19 cellular contexts compared by ENCODE assay signal in genomic region chr10:74624501-74624900, GRCh38.
DNase-seq lines count a peak whose midpoint lies in the region; ATAC-seq lines count a peak whose summit lies in the region.
"Had no signal": no experiment of that assay in that cellular context is flagged by ENCODE, and none has a peak within 500 bp of the region (broad histone marks: within the 10 kb centered on the region; RNA-seq: fewer than 3 reads in every experiment).

No MANE protein-coding gene starts in this region.

- no peak for DNase-seq in activated naive CD4-positive, alpha-beta T cell treated with anti-CD3 and anti-CD28 coated beads, Interleukin-2, amount 50 U/mL, for 72 hours (ENCODE audit: low spot score in 2 of 2)
- DNase-seq: ACHN; BE2C; C1 segment of cervical spinal cord; Caco-2; CD4-positive, alpha-beta T cell; HCEC 1CT; HFFc6; Karpas-422; KBM-7 had no signal

- H3K27ac Mint-ChIP-seq in activated naive CD4-positive, alpha-beta T cell treated with anti-CD3 and anti-CD28 coated beads, Interleukin-2, amount 50 U/mL, for 72 hours, result no peak overlapping the region
- H3K27ac Mint-ChIP-seq: CD4-positive, alpha-beta T cell; GM23338; HFFc6; IgD-negative memory B cell had no signal

- ATAC-seq in GM18867 (IDR thresholded peaks at IDR 0.05; ENCODE audit: unreplicated experiment), result peak; percentile 52
- ATAC-seq in GM19463 (IDR thresholded peaks at IDR 0.05; ENCODE audit: unreplicated experiment), result peak; percentile 61
- peak; percentile 54 for ATAC-seq in HG02938 (IDR thresholded peaks at IDR 0.05; ENCODE audit: unreplicated experiment)
- ATAC-seq in GM19395 (IDR thresholded peaks at IDR 0.05; ENCODE audit: unreplicated experiment), result no peak
- ATAC-seq in activated naive CD4-positive, alpha-beta T cell treated with anti-CD3 and anti-CD28 coated beads, Interleukin-2, amount 50 U/mL, for 72 hours, result no peak
- ATAC-seq in HG03045 (IDR thresholded peaks at IDR 0.05; ENCODE audit: unreplicated experiment), result no peak
- no peak for ATAC-seq in HG02623 (IDR thresholded peaks at IDR 0.05; ENCODE audit: unreplicated experiment)
- ATAC-seq: GM23338, HepG2 had no signal

- peaks cover 5% of the 10 kb centered on the region in 2 donors for H3K9me3 Mint-ChIP-seq in activated naive CD4-positive, alpha-beta T cell treated with anti-CD3 and anti-CD28 coated beads, Interleukin-2, amount 50 U/mL, for 72 hours

- peaks cover 14 to 20% of the 10 kb centered on the region in 2 donors for H3K36me3 Mint-ChIP-seq in activated naive CD4-positive, alpha-beta T cell treated with anti-CD3 and anti-CD28 coated beads, Interleukin-2, amount 50 U/mL, for 72 hours

Comparison
In these comparisons a context has a peak if more than half of its experiments do, and no peak if none do; other contexts are left out.
1. ATAC-seq: peak in GM18867 (single experiment), GM19463 (single experiment) and HG02938 (single experiment); none in GM19395 (single experiment), activated naive CD4-positive, alpha-beta T cell treated with anti-CD3 and anti-CD28 coated beads, Interleukin-2, amount 50 U/mL, for 72 hours (0 of 2), HG03045 (single experiment) and HG02623 (single experiment).